In genomic region chr22:20567371-20567847, GRCh38 we compare ENCODE assay signal across 11 cellular contexts. TPM values are rescaled to one million over a fixed set of nuclear protein-coding genes. Genes with fewer than 3 reads are reported as not detected.
DNase-seq lines count a peak whose midpoint lies in the region; ATAC-seq, FAIRE-seq and TF ChIP-seq lines count a peak whose summit lies in the region.
"Had no signal": no experiment of that assay in that cellular context is flagged by ENCODE, and none has a peak within 500 bp of the region (broad histone marks: within the 10 kb centered on the region; RNA-seq: fewer than 3 reads in every experiment).

No MANE protein-coding gene starts in this region.

- no peak for TF ChIP-seq RAD21 in A549 (conservative IDR thresholded peaks at IDR 0.05 in 1 of 2, IDR thresholded peaks at IDR 0.05 in 1 of 2)

- peak overlapping the region; percentile 59 for H3K4me2 ChIP-seq in A549

- TF ChIP-seq CTCF in A549 (IDR thresholded peaks at IDR 0.05) (no peak), breast epithelium (IDR thresholded peaks at IDR 0.05) (no peak), lower lobe of right lung (IDR thresholded peaks at IDR 0.05) (no peak)

- POLR2A ChIA-PET in A549 (lab: Yijun Ruan, JAX) = no interaction called here

- H3K36me3 ChIP-seq in breast epithelium = no peaks in the 10 kb centered on the region
- H3K36me3 ChIP-seq in lower lobe of right lung = peaks cover 94% of the 10 kb centered on the region

- no peaks in the 10 kb centered on the region for H3K9me3 ChIP-seq in A549
- H3K9me3 ChIP-seq in breast epithelium = no peaks in the 10 kb centered on the region
- no peaks in the 10 kb centered on the region for H3K9me3 ChIP-seq in lower lobe of right lung
- H3K9me3 ChIP-seq: right lobe of liver had no signal

- TF ChIP-seq POLR2A in A549 (IDR thresholded peaks at IDR 0.05; ENCODE audit: low read length) (no peak), breast epithelium (IDR thresholded peaks at IDR 0.05) (no peak)

- intact Hi-C loops in breast epithelium (cut with DNase I; ENCODE audit: low total_unique reads) = no loop called here
- intact Hi-C loops in lower lobe of right lung (cut with DNase I) = no loop called here

- 69% methylated on average over 6 of the region's 6 CpGs for WGBS in A549 (ENCODE audit: missing lambda C conversion rate)

- H3K4me1 ChIP-seq in A549 = peaks cover 67% of the 10 kb centered on the region
- H3K4me1 ChIP-seq in breast epithelium = peaks cover 8 to 34% of the 10 kb centered on the region in 2 donors
- H3K4me1 ChIP-seq in lower lobe of right lung = peaks cover 73% of the 10 kb centered on the region
- H3K4me1 ChIP-seq: right lobe of liver had no signal

- CTCF ChIA-PET in A549 (lab: Yijun Ruan, JAX) = interaction anchor here (0.8 to 2.4 kb wide), 4 partner anchors 12 to 149 kb away, joined by 3 to 11 read pairs (median 4); no protein-coding TSS in a partner anchor

- ATAC-seq in A549 (peak in 1 of 2 experiments; percentile 26; a peak in 3 of 6 replicates), lower lobe of right lung (peak; percentile 11 to 45), GM18868 (IDR thresholded peaks at IDR 0.05; ENCODE audit: unreplicated experiment) (no peak), GM19467 (IDR thresholded peaks at IDR 0.05; ENCODE audit: unreplicated experiment) (no peak)

- H3K27me3 ChIP-seq in breast epithelium (no peaks in the 10 kb centered on the region), lower lobe of right lung (ENCODE audit: low read depth) (no peaks in the 10 kb centered on the region)
- H3K27me3 ChIP-seq: right lobe of liver had no signal

- H3K4me3 ChIP-seq in A549 (no peak overlapping the region), breast epithelium (no peak overlapping the region), lower lobe of right lung (no peak overlapping the region)
- H3K4me3 ChIP-seq: right lobe of liver had no signal

- TF ChIP-seq EP300 in A549 (IDR thresholded peaks at IDR 0.05) = no peak

- DNase-seq in A549 (ENCODE audit: low read depth in 1 of 2, low spot score in 1 of 2) (peak in 1 of 2 experiments; percentile 40), HPDE6-E6E7 (ENCODE audit: extremely low spot score) (peak; percentile 70), breast epithelium (ENCODE audit: low spot score in 2 of 2) (peak in 1 of 2 donors; percentile 77), lower lobe of right lung (no peak), frontal cortex (ENCODE audit: low spot score in 2 of 2) (no peak), cerebellar nuclear complex (lab: John Stamatoyannopoulos, UW) (no peak)
- DNase-seq: DMS153, hippocampal formation had no signal

- FAIRE-seq in A549 (lab: Jason Lieb, UNC) (no peak), frontal cortex (lab: Jason Lieb, UNC) (no peak)

- H3K27ac ChIP-seq in A549 (peak overlapping the region; percentile 63 to 83), breast epithelium (peak overlapping the region; percentile 73 to 85), lower lobe of right lung (peak overlapping the region; percentile 81)
- H3K27ac ChIP-seq: right lobe of liver had no signal

TF ChIP-seq in A549, 52 proteins besides CTCF, POLR2A, EP300 and RAD21:
- no peak for TF ChIP-seq MAX (IDR thresholded peaks at IDR 0.05)
- TF ChIP-seq CBX8 (IDR thresholded peaks at IDR 0.05) = no peak
- TF ChIP-seq FOSL2 (IDR thresholded peaks at IDR 0.05) = no peak
- TF ChIP-seq FOSL2 (CRISPR knock-in tag; IDR thresholded peaks at IDR 0.05) = no peak
- no peak for TF ChIP-seq GATA3 (IDR thresholded peaks at IDR 0.05; ENCODE audit: borderline replicate concordance)
- TF ChIP-seq REST (IDR thresholded peaks at IDR 0.05) = no peak
- TF ChIP-seq RFX5 (IDR thresholded peaks at IDR 0.05) = no peak
- TF ChIP-seq NPAS2 (CRISPR knock-in tag; IDR thresholded peaks at IDR 0.05; ENCODE audit: borderline replicate concordance) = no peak
- TF ChIP-seq EHMT2 (IDR thresholded peaks at IDR 0.05; ENCODE audit: low read depth) = no peak
- no peak for TF ChIP-seq NR3C1 (IDR thresholded peaks at IDR 0.05)
- no peak for TF ChIP-seq PBX3 (IDR thresholded peaks at IDR 0.05)
- TF ChIP-seq FOSB (CRISPR knock-in tag; IDR thresholded peaks at IDR 0.05) = no peak
- TF ChIP-seq ATOH8 (CRISPR knock-in tag; IDR thresholded peaks at IDR 0.05; ENCODE audit: low read depth) = no peak
- TF ChIP-seq ZC3H11A (IDR thresholded peaks at IDR 0.05) = no peak
- no peak for TF ChIP-seq CHD4 (IDR thresholded peaks at IDR 0.05; ENCODE audit: borderline replicate concordance)

RNA-seq across cellular contexts. Expression of gene MED15, which starts 60.0 kb away (rescaled TPM):
- polyA plus RNA-seq in A549 (2011; rRNA removed) (10.7 and 11.3 TPM in 2 replicates), A549 (2017; fragmentation: RNase III; extraction: RNeasy Plus Mini Kit Qiagen cat#74134 plus additional on column Dnase treatment) (29.7 to 32.6 TPM (median 30.5 TPM) in 3 replicates)
- 30.4 and 35.0 TPM in 2 replicates for polyA plus RNA-seq in A549 (2012; cell fraction: cytosol; rRNA removed)
- 151 and 195 TPM in 2 replicates for polyA plus RNA-seq in A549 (2012; cell fraction: nucleus; rRNA removed)
- polyA minus RNA-seq in A549 (2011; rRNA and poly(A)+ RNA removed) = 26.3 and 29.6 TPM in 2 replicates
- total RNA-seq in breast epithelium (10 to 100 TPM; 36.6 to 53.1 (median 52.3) TPM), lower lobe of right lung (105 TPM), frontal cortex (13.0 TPM)

Comparison
In these comparisons a context has a peak if more than half of its experiments do, and no peak if none do; other contexts are left out.
1. ATAC-seq: peak in lower lobe of right lung (2 of 2); none in GM18868 (single experiment) and GM19467 (single experiment).
2. Peak in every context shown above with its lines, with median percentiles within 50 percentile points of each other: H3K27ac ChIP-seq.